8 cellular contexts compared by ENCODE assay signal in the genomic region with DNA sequence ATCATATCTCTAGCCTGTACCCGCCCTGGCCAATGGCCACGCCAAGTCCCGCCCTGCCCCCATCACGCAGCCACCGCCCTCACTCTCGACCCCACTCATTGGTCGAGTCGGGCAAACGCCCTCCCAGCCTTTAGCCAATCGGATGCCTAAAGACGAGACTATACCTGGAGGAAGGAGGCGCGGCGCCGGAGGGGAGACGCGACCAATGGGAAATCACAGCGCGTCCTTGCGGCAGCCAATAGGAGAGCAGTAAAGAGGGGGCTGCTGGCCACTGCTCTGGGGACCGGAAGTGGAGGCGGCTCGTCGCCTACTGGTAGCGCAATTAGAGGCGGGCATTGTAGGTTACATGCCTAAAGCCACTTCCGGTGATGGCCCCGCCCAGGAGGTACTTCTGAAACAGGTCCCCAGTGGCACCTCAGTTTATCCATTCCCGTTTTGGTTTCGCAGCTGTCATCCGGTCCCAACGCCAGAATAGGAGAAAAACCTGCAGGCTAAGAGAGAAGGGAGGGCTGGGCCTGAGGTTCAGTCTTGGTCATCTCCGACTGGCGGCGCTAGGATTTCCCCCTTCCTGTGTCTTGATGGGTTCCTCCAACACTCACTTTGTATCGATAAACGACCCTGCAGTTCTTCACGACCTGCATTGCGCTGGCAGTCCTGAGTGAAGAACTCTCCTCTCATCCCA. TPM values are rescaled to one million over a fixed set of nuclear protein-coding genes. Genes with fewer than 3 reads are reported as not detected.
A peak's percentile ranks its signal among the peaks of the same experiment; 100 is the strongest.
DNase-seq lines count a peak whose midpoint lies in the region; ATAC-seq and TF ChIP-seq lines count a peak whose summit lies in the region.

No MANE protein-coding gene starts in this region.

- H3K27me3 ChIP-seq in fibroblast of lung (ENCODE audit: control insufficient read depth, insufficient read depth, low read length), result no peaks in the 10 kb centered on the region

- H2AFZ ChIP-seq in fibroblast of lung (ENCODE audit: low read length), result peak overlapping the region; percentile 98

- peaks cover 7% of the 10 kb centered on the region for H3K4me1 ChIP-seq in fibroblast of lung (ENCODE audit: control insufficient read depth, extremely low read depth, insufficient read depth, low read length)

- no peak for TF ChIP-seq CTCF in fibroblast of lung (conservative IDR thresholded peaks at IDR 0.05 in 1 of 2, IDR thresholded peaks at IDR 0.05 in 1 of 2; ENCODE audit: low read depth in 1 of 2, low read length in 2 of 2)

- no peaks in the 10 kb centered on the region for H3K9me3 ChIP-seq in fibroblast of lung (ENCODE audit: control insufficient read depth, insufficient read depth, low read depth, low read length)

- H3K27me3 Mint-ChIP-seq in activated T-helper 17 cell treated with anti-CD3 and anti-CD28 coated beads, Interleukin-2, amount 50 U/mL, for 72 hours, result no peaks in the 10 kb centered on the region
- no peaks in the 10 kb centered on the region for H3K27me3 Mint-ChIP-seq in naive B cell

- H3K4me1 Mint-ChIP-seq in activated T-helper 17 cell treated with anti-CD3 and anti-CD28 coated beads, Interleukin-2, amount 50 U/mL, for 72 hours, result peaks cover 16% of the 10 kb centered on the region
- peaks cover 33 to 48% (median 37%) of the 10 kb centered on the region in 3 donors for H3K4me1 Mint-ChIP-seq in naive B cell
- peaks cover 43% of the 10 kb centered on the region for H3K4me1 Mint-ChIP-seq in stimulated activated effector memory CD8-positive, alpha-beta T cell treated with anti-CD3 and anti-CD28 coated beads, Interleukin-12 subunit alpha, Interleukin-12 subunit beta, amount 100 ng/mL, for 72 hours

- no peaks in the 10 kb centered on the region for H3K9me3 Mint-ChIP-seq in activated T-helper 17 cell treated with anti-CD3 and anti-CD28 coated beads, Interleukin-2, amount 50 U/mL, for 72 hours
- H3K9me3 Mint-ChIP-seq in naive B cell, result no peaks in the 10 kb centered on the region
- H3K9me3 Mint-ChIP-seq in stimulated activated effector memory CD8-positive, alpha-beta T cell treated with anti-CD3 and anti-CD28 coated beads, Interleukin-12 subunit alpha, Interleukin-12 subunit beta, amount 100 ng/mL, for 72 hours, result no peaks in the 10 kb centered on the region

- peak overlapping the region; percentile 91 for H3K4me2 ChIP-seq in fibroblast of lung (ENCODE audit: extremely low read depth, insufficient read depth, low read length)

- ATAC-seq in activated T-helper 17 cell treated with anti-CD3 and anti-CD28 coated beads, Interleukin-2, amount 50 U/mL, for 72 hours (replicated peaks), result peak; percentile 87
- ATAC-seq in naive B cell (ENCODE audit: low read depth in 2 of 2), result peak; percentile 77
- ATAC-seq in stimulated activated effector memory CD8-positive, alpha-beta T cell treated with anti-CD3 and anti-CD28 coated beads, Interleukin-12 subunit alpha, Interleukin-12 subunit beta, amount 100 ng/mL, for 72 hours, result peak; percentile 87

- peak overlapping the region; percentile 72 for H3K9ac ChIP-seq in fibroblast of lung (ENCODE audit: insufficient read depth, low read length)

- no peaks in the 10 kb centered on the region for H3K79me2 ChIP-seq in fibroblast of lung (ENCODE audit: control insufficient read depth, insufficient read depth, low read length)

- DNase-seq in EH (ENCODE audit: low read depth), result peak; percentile 100
- peak; percentile 97 for DNase-seq in GOT3 (lab: John Stamatoyannopoulos, UW)
- peak; percentile 100 for DNase-seq in LHCN-M2 (ENCODE audit: low read depth)
- peak; percentile 99 for DNase-seq in RPMI7951 (ENCODE audit: low read depth)
- DNase-seq in fibroblast of lung (ENCODE audit: low read depth in 2 of 2), result peak; percentile 100
- peak; percentile 100 for DNase-seq in naive B cell
- peak; percentile 94 to 99 for DNase-seq in stimulated activated effector memory CD8-positive, alpha-beta T cell treated with anti-CD3 and anti-CD28 coated beads, Interleukin-12 subunit alpha, Interleukin-12 subunit beta, amount 100 ng/mL, for 72 hours (ENCODE audit: low spot score in 2 of 2)

- peak overlapping the region; percentile 94 for H3K4me3 Mint-ChIP-seq in activated T-helper 17 cell treated with anti-CD3 and anti-CD28 coated beads, Interleukin-2, amount 50 U/mL, for 72 hours
- H3K4me3 Mint-ChIP-seq in naive B cell, result peak overlapping the region; percentile 83 to 100 (median 96)
- H3K4me3 Mint-ChIP-seq in stimulated activated effector memory CD8-positive, alpha-beta T cell treated with anti-CD3 and anti-CD28 coated beads, Interleukin-12 subunit alpha, Interleukin-12 subunit beta, amount 100 ng/mL, for 72 hours, result peak overlapping the region; percentile 87

- peak overlapping the region; percentile 63 to 92 (median 78) for H3K4me3 ChIP-seq in fibroblast of lung (replicated peaks in 1 of 4; ENCODE audit: control extremely low read depth in 1 of 4, insufficient read depth in 1 of 4, low read depth in 3 of 4, low read length in 4 of 4)

- peak overlapping the region; percentile 88 for H3K27ac ChIP-seq in fibroblast of lung (ENCODE audit: insufficient read depth, low read length)

- H3K27ac Mint-ChIP-seq in activated T-helper 17 cell treated with anti-CD3 and anti-CD28 coated beads, Interleukin-2, amount 50 U/mL, for 72 hours, result peak overlapping the region; percentile 59
- peak overlapping the region; percentile 88 to 98 (median 96) for H3K27ac Mint-ChIP-seq in naive B cell
- peak overlapping the region; percentile 91 for H3K27ac Mint-ChIP-seq in stimulated activated effector memory CD8-positive, alpha-beta T cell treated with anti-CD3 and anti-CD28 coated beads, Interleukin-12 subunit alpha, Interleukin-12 subunit beta, amount 100 ng/mL, for 72 hours

- H3K36me3 ChIP-seq in fibroblast of lung (ENCODE audit: control insufficient read depth, insufficient read depth, low read length), result no peaks in the 10 kb centered on the region

- peaks cover 15% of the 10 kb centered on the region for H3K36me3 Mint-ChIP-seq in activated T-helper 17 cell treated with anti-CD3 and anti-CD28 coated beads, Interleukin-2, amount 50 U/mL, for 72 hours (ENCODE audit: low read depth)
- H3K36me3 Mint-ChIP-seq in naive B cell, result no peaks in the 10 kb centered on the region
- H3K36me3 Mint-ChIP-seq in stimulated activated effector memory CD8-positive, alpha-beta T cell treated with anti-CD3 and anti-CD28 coated beads, Interleukin-12 subunit alpha, Interleukin-12 subunit beta, amount 100 ng/mL, for 72 hours, result peaks cover 20% of the 10 kb centered on the region

- H4K20me1 ChIP-seq in fibroblast of lung (ENCODE audit: control insufficient read depth, extremely low read depth, insufficient read depth, low read length), result no peaks in the 10 kb centered on the region

RNA-seq across cellular contexts. Expression of gene MTMR4, which starts 3.6 kb away (rescaled TPM):
- total RNA-seq in LHCN-M2 (2014; rRNA removed) (56.2 and 58.2 TPM in 2 replicates), fibroblast of lung (34.9 and 40.0 TPM in 2 replicates)
- 8.8 TPM for polyA plus RNA-seq in LHCN-M2 (2012)
- total RNA-seq in RPMI7951 (2014; rRNA removed; shearing (Covaris generic)), result 28.9 and 32.8 TPM in 2 replicates
- total RNA-seq in activated T-helper 17 cell treated with anti-CD3 and anti-CD28 coated beads, Interleukin-2, amount 50 U/mL, for 72 hours, result 10 to 100 TPM; 67.1 to 72.1 TPM
- polyA plus RNA-seq in fibroblast of lung (22.1 and 24.3 TPM in 2 replicates), naive B cell (ENCODE audit: low read depth in 6 of 6) (10 to 100 TPM; 12.9 to 35.7 (median 30.4) TPM)
- 14.2 and 15.1 TPM in 2 replicates for polyA plus RNA-seq in fibroblast of lung (2012)
- polyA minus RNA-seq in fibroblast of lung (ENCODE audit: low replicate concordance), result 168 and 407 TPM in 2 replicates

RNA-seq across cellular contexts. Expression of gene HSF5, which starts 29.9 kb away (rescaled TPM):
- total RNA-seq in LHCN-M2 (2014; rRNA removed) (not detected in 2 replicates), fibroblast of lung (under 0.01 TPM in 2 replicates)
- not detected for polyA plus RNA-seq in LHCN-M2 (2012)
- not detected in 2 replicates for total RNA-seq in RPMI7951 (2014; rRNA removed; shearing (Covaris generic))
- 1 to 10 TPM; 1.2 to 2.6 TPM for total RNA-seq in activated T-helper 17 cell treated with anti-CD3 and anti-CD28 coated beads, Interleukin-2, amount 50 U/mL, for 72 hours
- polyA plus RNA-seq in fibroblast of lung (not detected in 2 replicates), naive B cell (ENCODE audit: low read depth in 6 of 6) (1 to 10 TPM; 1.3 to 4.6 (median 3.1) TPM)
- not detected in 2 replicates for polyA plus RNA-seq in fibroblast of lung (2012)
- 0.08 TPM in 1 of 2 replicates, not detected in the other for polyA minus RNA-seq in fibroblast of lung (ENCODE audit: low replicate concordance)

Comparison
In these comparisons a context has a peak if more than half of its experiments do, and no peak if none do; other contexts are left out.
1. Peak in every context shown above with its lines: DNase-seq, ATAC-seq, H3K4me3 ChIP-seq and H3K27ac ChIP-seq.